In the genomic region with DNA sequence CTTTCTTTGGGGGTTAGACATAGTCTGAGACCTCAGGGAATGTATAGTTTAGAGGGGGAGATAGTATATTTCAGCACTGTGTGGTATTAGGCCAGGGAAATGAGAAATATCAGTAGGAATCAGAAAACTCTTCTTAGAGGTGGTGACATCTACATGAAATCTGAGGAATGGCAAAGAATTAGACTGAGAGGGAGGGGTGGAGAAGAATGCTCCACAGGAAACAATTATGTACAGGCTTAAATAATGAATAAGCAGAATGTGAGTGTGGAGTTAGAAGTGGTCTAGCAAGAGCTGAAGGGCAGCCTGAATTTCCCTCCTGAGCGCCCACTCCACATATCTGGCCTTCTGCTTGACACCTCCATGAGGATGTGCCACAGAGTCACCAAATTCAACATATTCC, we compare ENCODE assay signal across 26 cellular contexts.
"Had no signal": no experiment of that assay in that cellular context is flagged by ENCODE, and none has a peak within 500 bp of the region (broad histone marks: within the 10 kb centered on the region; RNA-seq: fewer than 3 reads in every experiment).

No MANE protein-coding gene starts in this region.

- H3K4me1 ChIP-seq: prostate gland had no signal

- H3K4me2 ChIP-seq: hepatocyte had no signal

- H3K9me3 ChIP-seq: esophagus muscularis mucosa, gastroesophageal sphincter, heart left ventricle, mucosa of descending colon, prostate gland, right atrium auricular region, testis, tibial artery, upper lobe of left lung had no signal

- H3K79me2 ChIP-seq: hepatocyte had no signal

- H3K9me3 Mint-ChIP-seq: mesothelial cell of epicardium; naive thymus-derived CD8-positive, alpha-beta T cell; nephron progenitor cell; stimulated activated memory B cell treated with anti-CD40 and anti-IgM and Interleukin-4, amounts not matched to agents 10 μg/mL and 1 μg/mL and 100 μg/mL, for 72 hours had no signal

- H3K4me3 Mint-ChIP-seq: mesothelial cell of epicardium; naive thymus-derived CD8-positive, alpha-beta T cell; nephron progenitor cell; stimulated activated memory B cell treated with anti-CD40 and anti-IgM and Interleukin-4, amounts not matched to agents 10 μg/mL and 1 μg/mL and 100 μg/mL, for 72 hours had no signal

- H2AFZ ChIP-seq: hepatocyte had no signal

- H3K27ac Mint-ChIP-seq: mesothelial cell of epicardium; naive thymus-derived CD8-positive, alpha-beta T cell; nephron progenitor cell; stimulated activated memory B cell treated with anti-CD40 and anti-IgM and Interleukin-4, amounts not matched to agents 10 μg/mL and 1 μg/mL and 100 μg/mL, for 72 hours had no signal

- H3K4me3 ChIP-seq: coronary artery, esophagus muscularis mucosa, gastroesophageal sphincter, heart left ventricle, hepatocyte, mucosa of descending colon, prostate gland, right atrium auricular region, testis, tibial artery, upper lobe of left lung had no signal

- H3K27ac ChIP-seq: coronary artery, esophagus muscularis mucosa, foreskin keratinocyte, gastroesophageal sphincter, heart left ventricle, hepatocyte, prostate gland, right atrium auricular region, testis, tibial artery, upper lobe of left lung had no signal

- DNase-seq: dermis blood vessel endothelial cell; effector memory CD4-positive, alpha-beta T cell; foreskin keratinocyte; heart left ventricle; kidney; mesenchymal stem cell; naive thymus-derived CD8-positive, alpha-beta T cell; nephron progenitor cell; stimulated activated CD4-positive, alpha-beta T cell treated with anti-CD3 and anti-CD28 coated beads, Interleukin-2, amount 100 ng/mL, for 24 hours; stimulated activated CD4-positive, alpha-beta T cell treated with anti-CD3 and anti-CD28 coated beads, Interleukin-4, amount 100 ng/mL, for 24 hours; stimulated activated naive CD8-positive, alpha-beta T cell treated with anti-CD3 and anti-CD28 coated beads, Interleukin-15, Interleukin-2, amounts not matched to agents 100 U/mL and 50 U/mL, for 24 hours; substantia nigra; testis; tibial artery; upper lobe of left lung had no signal

- H3K36me3 Mint-ChIP-seq: mesothelial cell of epicardium; stimulated activated memory B cell treated with anti-CD40 and anti-IgM and Interleukin-4, amounts not matched to agents 10 μg/mL and 1 μg/mL and 100 μg/mL, for 72 hours had no signal

- ATAC-seq: foreskin keratinocyte; gastroesophageal sphincter; heart left ventricle; left lobe of liver; naive thymus-derived CD8-positive, alpha-beta T cell; sciatic nerve; stimulated activated memory B cell treated with anti-CD40 and anti-IgM and Interleukin-4, amounts not matched to agents 10 μg/mL and 1 μg/mL and 100 μg/mL, for 72 hours; stimulated activated naive CD8-positive, alpha-beta T cell treated with anti-CD3 and anti-CD28 coated beads, Interleukin-15, Interleukin-2, amounts not matched to agents 100 U/mL and 50 U/mL, for 24 hours had no signal

- H3K36me3 ChIP-seq: esophagus muscularis mucosa, gastroesophageal sphincter, heart left ventricle, prostate gland, right atrium auricular region, tibial artery, upper lobe of left lung had no signal

- H3K27me3 ChIP-seq: esophagus muscularis mucosa, foreskin keratinocyte, gastroesophageal sphincter, heart left ventricle, hepatocyte, right atrium auricular region, testis, tibial artery, upper lobe of left lung had no signal
